In genomic region chr6:77040566-77041195, GRCh38 we compare ENCODE assay signal across 20 cellular contexts.
"Had no signal": no experiment of that assay in that cellular context is flagged by ENCODE, and none has a peak within 500 bp of the region (broad histone marks: within the 10 kb centered on the region; RNA-seq: fewer than 3 reads in every experiment).

No MANE protein-coding gene starts in this region.

- H3K27ac ChIP-seq: ascending aorta, coronary artery, neutrophil, right atrium auricular region, tibial artery, vagina had no signal

- ATAC-seq: activated naive CD4-positive, alpha-beta T cell treated with anti-CD3 and anti-CD28 coated beads, Interleukin-2, amount 50 U/mL, for 72 hours; left colon; mucosa of descending colon; naive thymus-derived CD8-positive, alpha-beta T cell had no signal

- H3K4me1 ChIP-seq: ascending aorta, right atrium auricular region, tibial artery, vagina had no signal

- H3K36me3 ChIP-seq: ascending aorta, neutrophil, right atrium auricular region, tibial artery, vagina had no signal

- H3K4me3 Mint-ChIP-seq: activated T-cell treated with anti-CD3 and anti-CD28 coated beads, Interleukin-2, amount 50 U/mL, for 24 hours; immature natural killer cell; naive thymus-derived CD8-positive, alpha-beta T cell had no signal

- DNase-seq: activated CD4-positive, alpha-beta T cell treated with anti-CD3 and anti-CD28 coated beads, Interleukin-2, amount 50 U/mL, for 1 hour; activated CD4-positive, CD25-positive, alpha-beta regulatory T cell; activated effector memory CD4-positive, alpha-beta T cell treated with Interleukin-2 at 50 U/mL for 16 hours; activated T-cell treated with anti-CD3 and anti-CD28 coated beads, Interleukin-2, amount 50 U/mL, for 24 hours; central memory CD4-positive, alpha-beta T cell; effector CD8-positive, alpha-beta T cell; glutamatergic neuron; immature natural killer cell; left colon; mucosa of descending colon; naive thymus-derived CD8-positive, alpha-beta T cell; small intestine; tibial artery had no signal

- H3K36me3 Mint-ChIP-seq: immature natural killer cell had no signal

- H3K27me3 ChIP-seq: ascending aorta, neutrophil, right atrium auricular region, tibial artery, vagina had no signal

- H3K27me3 Mint-ChIP-seq: activated T-cell treated with anti-CD3 and anti-CD28 coated beads, Interleukin-2, amount 50 U/mL, for 24 hours; naive thymus-derived CD8-positive, alpha-beta T cell had no signal

- H3K27ac Mint-ChIP-seq: activated naive CD4-positive, alpha-beta T cell treated with anti-CD3 and anti-CD28 coated beads, Interleukin-2, amount 50 U/mL, for 72 hours; activated T-cell treated with anti-CD3 and anti-CD28 coated beads, Interleukin-2, amount 50 U/mL, for 24 hours; immature natural killer cell; naive thymus-derived CD8-positive, alpha-beta T cell had no signal

- H3K9me3 ChIP-seq: neutrophil, vagina had no signal

- H3K4me1 Mint-ChIP-seq: immature natural killer cell; naive thymus-derived CD8-positive, alpha-beta T cell had no signal

- H3K4me3 ChIP-seq: ascending aorta, coronary artery, lung, mucosa of descending colon, right atrium auricular region, tibial artery, vagina had no signal
